Comparison of ENCODE assay signal across 1 cellular context in the genomic region with DNA sequence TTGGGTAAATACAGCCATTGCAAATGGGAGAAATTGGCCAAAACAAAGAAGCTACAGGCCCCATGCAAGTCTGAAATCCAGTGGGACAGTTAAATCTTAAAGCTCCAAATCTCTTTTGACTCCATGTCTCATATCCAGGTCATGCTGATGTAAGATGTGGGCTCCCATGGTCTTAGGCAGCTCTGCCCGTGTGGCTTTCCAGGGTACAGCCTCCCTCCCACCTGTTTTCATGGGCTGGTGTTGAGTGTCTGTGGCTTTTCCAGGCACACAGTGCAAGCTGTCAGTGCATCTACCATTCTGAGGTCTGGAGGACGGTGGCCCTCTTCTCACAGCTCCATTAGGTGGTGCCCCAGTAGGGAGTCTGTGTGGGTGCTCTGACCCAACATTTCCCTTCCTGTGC. TPM values are rescaled to one million over a fixed set of nuclear protein-coding genes. Genes with fewer than 3 reads are reported as not detected.
"Had no signal": no experiment of that assay in that cellular context is flagged by ENCODE, and none has a peak within 500 bp of the region (broad histone marks: within the 10 kb centered on the region; RNA-seq: fewer than 3 reads in every experiment).

No MANE protein-coding gene starts in this region.

RNA-seq across cellular contexts. Expression of a gene that starts 53.4 kb away (rescaled TPM):
- total RNA-seq: GM12878 had no signal
- polyA plus RNA-seq: GM12878 had no signal
